Comparison of ENCODE assay signal across 9 cellular contexts in the genomic region with DNA sequence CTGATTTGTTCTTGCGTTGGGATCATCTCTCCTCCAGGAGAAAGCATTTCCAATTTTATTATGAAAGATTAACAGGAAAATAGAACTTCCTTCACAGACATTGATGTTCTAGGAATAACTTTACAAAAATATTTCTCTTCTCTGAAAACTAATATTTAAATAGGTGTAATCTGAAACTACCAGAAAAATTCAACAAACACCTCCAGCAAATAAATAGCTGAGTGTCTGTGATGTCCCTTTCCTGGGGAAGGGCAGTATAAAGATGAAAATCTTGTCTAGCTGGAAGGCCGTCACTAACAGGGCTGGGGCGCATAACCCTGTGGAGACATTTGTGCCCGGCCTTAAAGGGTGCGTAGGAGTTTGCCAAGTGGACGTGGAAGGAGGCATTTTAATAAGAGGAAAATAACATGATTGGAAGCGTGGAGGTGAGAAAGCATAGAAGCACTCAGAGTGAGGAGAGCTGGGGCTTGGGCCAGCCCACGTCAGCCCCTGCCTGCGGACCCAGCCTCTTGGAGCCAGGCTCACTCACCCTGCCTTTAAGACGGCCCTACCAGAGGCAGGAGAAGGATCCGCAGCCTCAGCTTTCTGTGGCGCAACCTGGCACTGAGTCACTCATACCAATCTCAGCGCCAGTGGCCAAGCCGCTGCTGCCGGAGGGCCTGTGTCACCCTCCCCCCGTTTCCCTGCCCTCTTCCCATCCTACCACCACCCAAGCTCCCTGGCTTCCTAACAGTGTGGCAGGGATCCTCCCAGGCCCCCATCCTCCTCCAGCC.
DNase-seq lines count a peak whose midpoint lies in the region; ATAC-seq, FAIRE-seq and TF ChIP-seq lines count a peak whose summit lies in the region.
"Had no signal": no experiment of that assay in that cellular context is flagged by ENCODE, and none has a peak within 500 bp of the region (broad histone marks: within the 10 kb centered on the region; RNA-seq: fewer than 3 reads in every experiment).

No MANE protein-coding gene starts in this region.

- H3K36me3 ChIP-seq in RWPE2 (ENCODE audit: low read depth): no peaks in the 10 kb centered on the region
- H3K36me3 ChIP-seq in breast epithelium: no peaks in the 10 kb centered on the region
- H3K36me3 ChIP-seq in right atrium auricular region: no peaks in the 10 kb centered on the region

- ATAC-seq in A549: peak; percentile 92 to 94
- ATAC-seq in GM21825 (IDR thresholded peaks at IDR 0.05; ENCODE audit: unreplicated experiment): peak; percentile 7
- ATAC-seq in RWPE2 (ENCODE audit: low read depth): peak; percentile 94

- H3K4me3 ChIP-seq in A549: peak overlapping the region; percentile 40
- H3K4me3 ChIP-seq in RWPE2 (ENCODE audit: severe bottlenecking): no peak overlapping the region
- no peak overlapping the region for H3K4me3 ChIP-seq in breast epithelium
- no peak overlapping the region for H3K4me3 ChIP-seq in retinal pigment epithelial cell (ENCODE audit: low read length)
- H3K4me3 ChIP-seq in right atrium auricular region: no peak overlapping the region

- FAIRE-seq in A549 (lab: Jason Lieb, UNC): no peak
- FAIRE-seq: colon had no signal

- peak overlapping the region; percentile 99 for H3K4me2 ChIP-seq in A549

- H3K4me1 ChIP-seq in A549 (peaks cover 43% of the 10 kb centered on the region), RWPE2 (ENCODE audit: insufficient read depth, poor library complexity, severe bottlenecking) (peaks cover 31% of the 10 kb centered on the region), breast epithelium (peaks cover 0 to 4% of the 10 kb centered on the region in 2 donors), right atrium auricular region (no peaks in the 10 kb centered on the region)

- in situ Hi-C loops in G401 (cut with HindIII; ENCODE audit: low sequenced_read_pairs): no loop called here

- TF ChIP-seq CTCF in A549 (IDR thresholded peaks at IDR 0.05) (no peak), RWPE2 (IDR thresholded peaks at IDR 0.05; ENCODE audit: poor library complexity, severe bottlenecking) (no peak), breast epithelium (IDR thresholded peaks at IDR 0.05) (peak in 1 of 3 donors; percentile 9), retinal pigment epithelial cell (conservative IDR thresholded peaks at IDR 0.05; ENCODE audit: low read depth, low read length) (no peak), right atrium auricular region (IDR thresholded peaks at IDR 0.05) (no peak)

- 4% methylated on average over 16 of the region's 16 CpGs for WGBS in A549 (ENCODE audit: missing lambda C conversion rate)

- intact Hi-C loops in breast epithelium (cut with DNase I; ENCODE audit: low total_unique reads): no loop called here

- POLR2A ChIA-PET in A549 (lab: Yijun Ruan, JAX): interaction anchor here (0.6 to 3.5 kb wide), 10 partner anchors 16 to 514 kb away, joined by 3 to 20 read pairs (median 6); a partner anchor contains a TSS

- H3K9me3 ChIP-seq in A549 (no peaks in the 10 kb centered on the region), RWPE2 (ENCODE audit: severe bottlenecking) (no peaks in the 10 kb centered on the region), breast epithelium (no peaks in the 10 kb centered on the region), right atrium auricular region (no peaks in the 10 kb centered on the region)

- peak; percentile 38 to 68; a peak in 2 of 5 replicates for TF ChIP-seq EP300 in A549 (IDR thresholded peaks at IDR 0.05)

- 0 out of 2 replicates have a peak, but pooled peaks have one; percentile 11 for TF ChIP-seq POLR2A in A549 (IDR thresholded peaks at IDR 0.05; ENCODE audit: low read length)
- TF ChIP-seq POLR2A in breast epithelium (IDR thresholded peaks at IDR 0.05): no peak

- H3K27ac ChIP-seq in A549 (peak overlapping the region; percentile 97 to 100), RWPE2 (ENCODE audit: poor library complexity, severe bottlenecking) (peak overlapping the region; percentile 97), breast epithelium (peak overlapping the region; percentile 74 to 83), right atrium auricular region (no peak overlapping the region)

- no peak for TF ChIP-seq RAD21 in A549 (conservative IDR thresholded peaks at IDR 0.05 in 1 of 2, IDR thresholded peaks at IDR 0.05 in 1 of 2)

- CTCF ChIA-PET in A549 (lab: Yijun Ruan, JAX): interaction anchor here (0.6 to 9.4 kb wide), 7 partner anchors 21 to 485 kb away, joined by 3 to 118 read pairs (median 5); no protein-coding TSS in a partner anchor

- DNase-seq in A549 (ENCODE audit: low read depth in 1 of 2, low spot score in 1 of 2): peak; percentile 70 to 91
- peak; percentile 93 for DNase-seq in RWPE2 (ENCODE audit: low spot score)
- DNase-seq in breast epithelium (ENCODE audit: low spot score in 2 of 2): peak; percentile 61 to 69
- DNase-seq in retinal pigment epithelial cell (ENCODE audit: low read depth): peak; percentile 60
- DNase-seq in G401 (ENCODE audit: low spot score): no peak
- no peak for DNase-seq in midbrain (lab: John Stamatoyannopoulos, UW)
- no peak for DNase-seq in right atrium auricular region (ENCODE audit: low spot score)

- H3K27me3 ChIP-seq in RWPE2 (ENCODE audit: insufficient read depth, poor library complexity, severe bottlenecking) (no peaks in the 10 kb centered on the region), breast epithelium (no peaks in the 10 kb centered on the region), right atrium auricular region (no peaks in the 10 kb centered on the region)

TF ChIP-seq in A549, 52 proteins besides CTCF, POLR2A, EP300 and RAD21 (continues in another document):
- TF ChIP-seq CBX8 (IDR thresholded peaks at IDR 0.05): no peak
- TF ChIP-seq MAFK (IDR thresholded peaks at IDR 0.05; ENCODE audit: partially characterized antibody): peak; percentile 83
- TF ChIP-seq, protein P1, sequence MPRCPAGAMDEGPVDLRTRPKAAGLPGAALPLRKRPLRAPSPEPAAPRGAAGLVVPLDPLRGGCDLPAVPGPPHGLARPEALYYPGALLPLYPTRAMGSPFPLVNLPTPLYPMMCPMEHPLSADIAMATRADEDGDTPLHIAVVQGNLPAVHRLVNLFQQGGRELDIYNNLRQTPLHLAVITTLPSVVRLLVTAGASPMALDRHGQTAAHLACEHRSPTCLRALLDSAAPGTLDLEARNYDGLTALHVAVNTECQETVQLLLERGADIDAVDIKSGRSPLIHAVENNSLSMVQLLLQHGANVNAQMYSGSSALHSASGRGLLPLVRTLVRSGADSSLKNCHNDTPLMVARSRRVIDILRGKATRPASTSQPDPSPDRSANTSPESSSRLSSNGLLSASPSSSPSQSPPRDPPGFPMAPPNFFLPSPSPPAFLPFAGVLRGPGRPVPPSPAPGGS (IDR thresholded peaks at IDR 0.05): no peak
- TF ChIP-seq, protein P2, sequence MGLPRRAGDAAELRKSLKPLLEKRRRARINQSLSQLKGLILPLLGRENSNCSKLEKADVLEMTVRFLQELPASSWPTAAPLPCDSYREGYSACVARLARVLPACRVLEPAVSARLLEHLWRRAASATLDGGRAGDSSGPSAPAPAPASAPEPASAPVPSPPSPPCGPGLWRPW (IDR thresholded peaks at IDR 0.05): 0 out of 2 replicates have a peak, but pooled peaks have one; percentile 50
- TF ChIP-seq SREBF2 (IDR thresholded peaks at IDR 0.05): no peak
- TF ChIP-seq JUNB (IDR thresholded peaks at IDR 0.05): 0 out of 2 replicates have a peak, but pooled peaks have one; percentile 53
- no peak for TF ChIP-seq CHD2 (IDR thresholded peaks at IDR 0.05; ENCODE audit: low read length, partially characterized antibody)
- TF ChIP-seq, protein P3, sequence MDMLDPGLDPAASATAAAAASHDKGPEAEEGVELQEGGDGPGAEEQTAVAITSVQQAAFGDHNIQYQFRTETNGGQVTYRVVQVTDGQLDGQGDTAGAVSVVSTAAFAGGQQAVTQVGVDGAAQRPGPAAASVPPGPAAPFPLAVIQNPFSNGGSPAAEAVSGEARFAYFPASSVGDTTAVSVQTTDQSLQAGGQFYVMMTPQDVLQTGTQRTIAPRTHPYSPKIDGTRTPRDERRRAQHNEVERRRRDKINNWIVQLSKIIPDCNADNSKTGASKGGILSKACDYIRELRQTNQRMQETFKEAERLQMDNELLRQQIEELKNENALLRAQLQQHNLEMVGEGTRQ (IDR thresholded peaks at IDR 0.05): no peak
- TF ChIP-seq TFCP2L1 (CRISPR knock-in tag; IDR thresholded peaks at IDR 0.05): 0 out of 2 replicates have a peak, but pooled peaks have one; percentile 24
- peak; percentile 87 to 96 for TF ChIP-seq CEBPB (IDR thresholded peaks at IDR 0.05)
- TF ChIP-seq CHD4 (IDR thresholded peaks at IDR 0.05; ENCODE audit: borderline replicate concordance): no peak
- no peak for TF ChIP-seq HOXB5 (CRISPR knock-in tag; IDR thresholded peaks at IDR 0.05)
- no peak for TF ChIP-seq FOSB (CRISPR knock-in tag; IDR thresholded peaks at IDR 0.05)
- no peak for TF ChIP-seq RARB (CRISPR knock-in tag; IDR thresholded peaks at IDR 0.05)
- no peak for TF ChIP-seq KDM5A (IDR thresholded peaks at IDR 0.05)
- TF ChIP-seq, protein P4, sequence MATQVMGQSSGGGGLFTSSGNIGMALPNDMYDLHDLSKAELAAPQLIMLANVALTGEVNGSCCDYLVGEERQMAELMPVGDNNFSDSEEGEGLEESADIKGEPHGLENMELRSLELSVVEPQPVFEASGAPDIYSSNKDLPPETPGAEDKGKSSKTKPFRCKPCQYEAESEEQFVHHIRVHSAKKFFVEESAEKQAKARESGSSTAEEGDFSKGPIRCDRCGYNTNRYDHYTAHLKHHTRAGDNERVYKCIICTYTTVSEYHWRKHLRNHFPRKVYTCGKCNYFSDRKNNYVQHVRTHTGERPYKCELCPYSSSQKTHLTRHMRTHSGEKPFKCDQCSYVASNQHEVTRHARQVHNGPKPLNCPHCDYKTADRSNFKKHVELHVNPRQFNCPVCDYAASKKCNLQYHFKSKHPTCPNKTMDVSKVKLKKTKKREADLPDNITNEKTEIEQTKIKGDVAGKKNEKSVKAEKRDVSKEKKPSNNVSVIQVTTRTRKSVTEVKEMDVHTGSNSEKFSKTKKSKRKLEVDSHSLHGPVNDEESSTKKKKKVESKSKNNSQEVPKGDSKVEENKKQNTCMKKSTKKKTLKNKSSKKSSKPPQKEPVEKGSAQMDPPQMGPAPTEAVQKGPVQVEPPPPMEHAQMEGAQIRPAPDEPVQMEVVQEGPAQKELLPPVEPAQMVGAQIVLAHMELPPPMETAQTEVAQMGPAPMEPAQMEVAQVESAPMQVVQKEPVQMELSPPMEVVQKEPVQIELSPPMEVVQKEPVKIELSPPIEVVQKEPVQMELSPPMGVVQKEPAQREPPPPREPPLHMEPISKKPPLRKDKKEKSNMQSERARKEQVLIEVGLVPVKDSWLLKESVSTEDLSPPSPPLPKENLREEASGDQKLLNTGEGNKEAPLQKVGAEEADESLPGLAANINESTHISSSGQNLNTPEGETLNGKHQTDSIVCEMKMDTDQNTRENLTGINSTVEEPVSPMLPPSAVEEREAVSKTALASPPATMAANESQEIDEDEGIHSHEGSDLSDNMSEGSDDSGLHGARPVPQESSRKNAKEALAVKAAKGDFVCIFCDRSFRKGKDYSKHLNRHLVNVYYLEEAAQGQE (IDR thresholded peaks at IDR 0.05): no peak
- no peak for TF ChIP-seq NPAS2 (CRISPR knock-in tag; IDR thresholded peaks at IDR 0.05; ENCODE audit: borderline replicate concordance)
- no peak for TF ChIP-seq NFE2L2 (conservative IDR thresholded peaks at IDR 0.05; ENCODE audit: low read length)
- TF ChIP-seq HEYL (CRISPR knock-in tag; IDR thresholded peaks at IDR 0.05): no peak

Comparison
In these comparisons a context has a peak if more than half of its experiments do, and no peak if none do; other contexts are left out.
1. ATAC-seq: peak in every context shown above with its lines; median percentile 94 in RWPE2; 93 in A549; 7 in GM21825.
2. DNase-seq: peak in A549 (2 of 2), RWPE2 (single experiment), breast epithelium (2 of 2) and retinal pigment epithelial cell (single experiment); none in G401 (single experiment), midbrain (single experiment) and right atrium auricular region (single experiment).
3. H3K27ac ChIP-seq: peak in A549 (2 of 2), RWPE2 (single experiment) and breast epithelium (2 of 2); none in right atrium auricular region (0 of 2).